In genomic region chr4:59200992-59201391, GRCh38 we compare ENCODE assay signal across 27 cellular contexts.
A peak's percentile ranks its signal among the peaks of the same experiment; 100 is the strongest.
DNase-seq lines count a peak whose midpoint lies in the region; ATAC-seq and TF ChIP-seq lines count a peak whose summit lies in the region.
"Had no signal": no experiment of that assay in that cellular context is flagged by ENCODE, and none has a peak within 500 bp of the region (broad histone marks: within the 10 kb centered on the region; RNA-seq: fewer than 3 reads in every experiment).

No MANE protein-coding gene starts in this region.

- ATAC-seq in Right ventricle myocardium inferior (peak; percentile 76), gastroesophageal sphincter (peak; percentile 79), upper lobe of right lung (peak; percentile 85), HG03442 (IDR thresholded peaks at IDR 0.05; ENCODE audit: unreplicated experiment) (no peak)
- ATAC-seq in activated T-cell treated with anti-CD3 and anti-CD28 coated beads, Interleukin-2, amount 50 U/mL, for 4 hours = no peak
- ATAC-seq: foreskin keratinocyte; GM23338; mucosa of descending colon; stimulated activated memory B cell treated with anti-CD40 and anti-IgM and Interleukin-4, amounts not matched to agents 10 μg/mL and 1 μg/mL and 100 μg/mL, for 72 hours had no signal

- H3K4me1 ChIP-seq in left ventricle myocardium inferior (peaks cover 19% of the 10 kb centered on the region), gastroesophageal sphincter (peaks cover 0 to 11% (median 0%) of the 10 kb centered on the region in 3 donors), upper lobe of right lung (no peaks in the 10 kb centered on the region)
- H3K4me1 ChIP-seq: foreskin keratinocyte, uterus had no signal

- TF ChIP-seq CTCF in left ventricle myocardium inferior (IDR thresholded peaks at IDR 0.05; ENCODE audit: borderline replicate concordance) (no peak), gastroesophageal sphincter (IDR thresholded peaks at IDR 0.05) (no peak), upper lobe of right lung (IDR thresholded peaks at IDR 0.05) (no peak)

- H3K36me3 ChIP-seq in left ventricle myocardium inferior (no peaks in the 10 kb centered on the region), gastroesophageal sphincter (no peaks in the 10 kb centered on the region), upper lobe of right lung (no peaks in the 10 kb centered on the region)
- H3K36me3 ChIP-seq: ovary, uterus had no signal

- H3K36me3 Mint-ChIP-seq in activated T-cell treated with anti-CD3 and anti-CD28 coated beads, Interleukin-2, amount 50 U/mL, for 4 hours (ENCODE audit: insufficient read depth) = no peaks in the 10 kb centered on the region
- H3K36me3 Mint-ChIP-seq: activated naive CD8-positive, alpha-beta T cell treated with anti-CD3 and anti-CD28 coated beads for 36 hours; stimulated activated memory B cell treated with anti-CD40 and anti-IgM and Interleukin-4, amounts not matched to agents 10 μg/mL and 1 μg/mL and 100 μg/mL, for 72 hours had no signal

- no peak for TF ChIP-seq EP300 in gastroesophageal sphincter (IDR thresholded peaks at IDR 0.05)

- peaks cover 26% of the 10 kb centered on the region for H3K9me3 Mint-ChIP-seq in activated T-cell treated with anti-CD3 and anti-CD28 coated beads, Interleukin-2, amount 50 U/mL, for 4 hours

- no peak overlapping the region for H3K4me3 ChIP-seq in left ventricle myocardium inferior
- no peak overlapping the region for H3K4me3 ChIP-seq in gastroesophageal sphincter
- no peak overlapping the region for H3K4me3 ChIP-seq in upper lobe of right lung
- H3K4me3 ChIP-seq: GM23338, hepatocyte, mucosa of descending colon, ovary, uterus had no signal

- DNase-seq in Right ventricle myocardium inferior (ENCODE audit: missing footprints) = no peak
- no peak for DNase-seq in left ventricle myocardium inferior
- DNase-seq in NCI-H69 (lab: John Stamatoyannopoulos, UW) = peak; percentile 63
- no peak for DNase-seq in upper lobe of right lung
- DNase-seq in activated T-cell treated with anti-CD3 and anti-CD28 coated beads, Interleukin-2, amount 50 U/mL, for 4 hours = no peak
- no peak for DNase-seq in ACHN
- DNase-seq: activated CD4-positive, alpha-beta T cell treated with anti-CD3 and anti-CD28 coated beads, Interleukin-2, amount 50 U/mL, for 48 hours; activated CD8-positive, alpha-beta memory T cell treated with anti-CD3 and anti-CD28 coated beads, Interleukin-2, amount 50 U/mL, for 4 hours; activated naive CD8-positive, alpha-beta T cell treated with anti-CD3 and anti-CD28 coated beads for 36 hours; DMS79 treated with DMSO at 0.1 percent for 48 hours; effector memory CD4-positive, alpha-beta T cell; erythroblast; mucosa of descending colon; NCI-H1105; NCI-H2081 treated with DMSO at 0.1 percent for 48 hours; NCI-H510A treated with DMSO at 0.1 percent for 48 hours; ovary; RPMI8226; stimulated activated CD4-positive, alpha-beta T cell treated with anti-CD3 and anti-CD28 coated beads, Interleukin-4, amount 100 ng/mL, for 1 hour; uterus had no signal

- no peak overlapping the region for H3K27ac ChIP-seq in left ventricle myocardium inferior (replicated peaks)
- H3K27ac ChIP-seq in gastroesophageal sphincter = no peak overlapping the region
- peak overlapping the region; percentile 27 for H3K27ac ChIP-seq in upper lobe of right lung
- H3K27ac ChIP-seq: foreskin keratinocyte, hepatocyte, ovary, uterus had no signal

- H3K27me3 ChIP-seq in left ventricle myocardium inferior (ENCODE audit: low read depth) = no peaks in the 10 kb centered on the region
- H3K27me3 ChIP-seq in gastroesophageal sphincter = no peaks in the 10 kb centered on the region
- no peaks in the 10 kb centered on the region for H3K27me3 ChIP-seq in upper lobe of right lung
- H3K27me3 ChIP-seq: foreskin keratinocyte, hepatocyte, ovary, uterus had no signal

- H3K4me3 Mint-ChIP-seq in activated T-cell treated with anti-CD3 and anti-CD28 coated beads, Interleukin-2, amount 50 U/mL, for 4 hours = no peak overlapping the region
- H3K4me3 Mint-ChIP-seq: activated naive CD8-positive, alpha-beta T cell treated with anti-CD3 and anti-CD28 coated beads for 36 hours; GM23338; nephron; stimulated activated memory B cell treated with anti-CD40 and anti-IgM and Interleukin-4, amounts not matched to agents 10 μg/mL and 1 μg/mL and 100 μg/mL, for 72 hours had no signal

- TF ChIP-seq POLR2A in gastroesophageal sphincter (IDR thresholded peaks at IDR 0.05) = no peak

- intact Hi-C loops in Right ventricle myocardium inferior (cut with DNase I) (no loop called here), left ventricle myocardium inferior (cut with micrococcal nuclease) (no loop called here), upper lobe of right lung (cut with DNase I) (no loop called here)

- in situ Hi-C loops in ACHN (cut with HindIII; ENCODE audit: low pct_ligation_motif_present, low pct_unique_long_range_greater_than_20kb, low sequenced_read_pairs) = no loop called here

- no peaks in the 10 kb centered on the region for H3K27me3 Mint-ChIP-seq in activated T-cell treated with anti-CD3 and anti-CD28 coated beads, Interleukin-2, amount 50 U/mL, for 4 hours (ENCODE audit: low read depth)
- H3K27me3 Mint-ChIP-seq: activated naive CD8-positive, alpha-beta T cell treated with anti-CD3 and anti-CD28 coated beads for 36 hours; stimulated activated memory B cell treated with anti-CD40 and anti-IgM and Interleukin-4, amounts not matched to agents 10 μg/mL and 1 μg/mL and 100 μg/mL, for 72 hours had no signal

- peaks cover under 1% of the 10 kb centered on the region for H3K9me3 ChIP-seq in left ventricle myocardium inferior (replicated peaks)
- H3K9me3 ChIP-seq in gastroesophageal sphincter = no peaks in the 10 kb centered on the region
- no peaks in the 10 kb centered on the region for H3K9me3 ChIP-seq in upper lobe of right lung
- H3K9me3 ChIP-seq: uterus had no signal

- no peaks in the 10 kb centered on the region for H3K4me1 Mint-ChIP-seq in activated T-cell treated with anti-CD3 and anti-CD28 coated beads, Interleukin-2, amount 50 U/mL, for 4 hours (ENCODE audit: low read depth)
- H3K4me1 Mint-ChIP-seq: activated naive CD8-positive, alpha-beta T cell treated with anti-CD3 and anti-CD28 coated beads for 36 hours; GM23338; nephron; stimulated activated memory B cell treated with anti-CD40 and anti-IgM and Interleukin-4, amounts not matched to agents 10 μg/mL and 1 μg/mL and 100 μg/mL, for 72 hours had no signal

- 27 to 48% methylated on average over 2 of the region's 2 CpGs for WGBS in gastroesophageal sphincter (ENCODE audit: low coverage in 1 of 2), 2 donors

Comparison
In these comparisons a context has a peak if more than half of its experiments do, and no peak if none do; other contexts are left out.
1. ATAC-seq: peak in Right ventricle myocardium inferior (single experiment), gastroesophageal sphincter (single experiment) and upper lobe of right lung (single experiment); none in HG03442 (single experiment) and activated T-cell treated with anti-CD3 and anti-CD28 coated beads, Interleukin-2, amount 50 U/mL, for 4 hours (0 of 2).